ENCODE assay signal across 1 cellular context in genomic region chr9:128120061-128120740, GRCh38.
TF ChIP-seq lines count a peak whose summit lies in the region.

No MANE protein-coding gene starts in this region.

TF ChIP-seq in WTC11, 78 proteins besides CTCF, POLR2A, EP300 and RAD21:
- no peak for TF ChIP-seq ATF6 (CRISPR knock-in tag; IDR thresholded peaks at IDR 0.05)
- no peak for TF ChIP-seq ZNF138 (CRISPR knock-in tag; conservative IDR thresholded peaks at IDR 0.05)
- TF ChIP-seq, protein P1, sequence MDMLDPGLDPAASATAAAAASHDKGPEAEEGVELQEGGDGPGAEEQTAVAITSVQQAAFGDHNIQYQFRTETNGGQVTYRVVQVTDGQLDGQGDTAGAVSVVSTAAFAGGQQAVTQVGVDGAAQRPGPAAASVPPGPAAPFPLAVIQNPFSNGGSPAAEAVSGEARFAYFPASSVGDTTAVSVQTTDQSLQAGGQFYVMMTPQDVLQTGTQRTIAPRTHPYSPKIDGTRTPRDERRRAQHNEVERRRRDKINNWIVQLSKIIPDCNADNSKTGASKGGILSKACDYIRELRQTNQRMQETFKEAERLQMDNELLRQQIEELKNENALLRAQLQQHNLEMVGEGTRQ (CRISPR knock-in tag; IDR thresholded peaks at IDR 0.05): no peak
- TF ChIP-seq ZNF416 (CRISPR knock-in tag; IDR thresholded peaks at IDR 0.05): no peak
- TF ChIP-seq STAT6 (CRISPR knock-in tag; conservative IDR thresholded peaks at IDR 0.05; ENCODE audit: low read depth): no peak
- TF ChIP-seq TEAD1 (CRISPR knock-in tag; IDR thresholded peaks at IDR 0.05): no peak
- TF ChIP-seq ZNF396 (CRISPR knock-in tag; IDR thresholded peaks at IDR 0.05; ENCODE audit: borderline replicate concordance): no peak
- no peak for TF ChIP-seq RELA (CRISPR knock-in tag; IDR thresholded peaks at IDR 0.05; ENCODE audit: borderline replicate concordance)
- TF ChIP-seq SOX15 (CRISPR knock-in tag; IDR thresholded peaks at IDR 0.05): no peak
